1 cellular context compared by ENCODE assay signal in the genomic region with DNA sequence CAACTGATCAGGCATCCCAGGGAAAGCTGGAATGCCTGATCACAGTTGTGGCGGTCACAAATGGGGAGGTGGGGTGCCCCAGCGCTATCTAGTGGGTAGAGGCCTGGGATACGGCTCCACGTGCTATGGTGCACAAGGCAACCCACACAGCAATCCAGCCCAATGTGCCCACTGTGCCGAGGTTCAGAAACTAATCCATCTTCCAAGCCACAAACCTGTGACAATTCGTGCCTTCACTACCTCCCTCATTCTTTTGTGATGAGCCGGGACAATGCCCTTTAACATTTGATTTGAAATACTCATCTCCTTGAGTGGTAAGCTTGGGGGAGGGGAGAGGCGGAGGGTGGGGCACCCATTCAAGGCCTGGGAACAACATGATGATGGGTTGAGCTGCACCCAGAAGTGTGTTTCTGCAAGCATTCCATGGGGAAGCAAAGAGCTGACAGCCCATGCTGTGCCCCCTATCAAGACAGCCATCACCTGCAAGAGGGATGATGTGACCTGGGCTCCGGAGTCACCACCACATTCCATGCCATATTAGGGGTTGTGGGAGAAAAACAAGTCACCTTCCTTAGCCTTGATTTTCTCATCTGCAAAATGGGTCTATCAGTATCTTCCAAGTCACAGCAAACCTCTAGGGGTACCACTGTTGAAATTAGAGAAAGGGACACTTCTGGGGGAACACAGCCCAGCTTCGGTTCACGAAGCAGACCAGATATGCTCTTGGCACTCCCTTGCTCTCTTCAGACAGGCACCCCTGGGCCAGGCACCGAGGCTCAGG.
TF ChIP-seq lines count a peak whose summit lies in the region.

No MANE protein-coding gene starts in this region.

TF ChIP-seq in IMR-90, 13 proteins besides CTCF, POLR2A, EP300 and RAD21:
- TF ChIP-seq CHD1 (IDR thresholded peaks at IDR 0.05; ENCODE audit: low read depth, low read length) (no peak), USF2 (IDR thresholded peaks at IDR 0.05; ENCODE audit: low read depth, low read length) (no peak), MAZ (IDR thresholded peaks at IDR 0.05; ENCODE audit: borderline replicate concordance, low read depth, low read length) (no peak), CEBPB (IDR thresholded peaks at IDR 0.05; ENCODE audit: low read depth, low read length) (no peak), MXI1 (IDR thresholded peaks at IDR 0.05; ENCODE audit: borderline replicate concordance, low read depth, low read length) (no peak), ELK1 (IDR thresholded peaks at IDR 0.05; ENCODE audit: borderline replicate concordance, low read depth, low read length) (no peak), BHLHE40 (IDR thresholded peaks at IDR 0.05; ENCODE audit: low read depth, low read length) (no peak), SMC3 (IDR thresholded peaks at IDR 0.05; ENCODE audit: low read depth, low read length) (no peak), RFX5 (IDR thresholded peaks at IDR 0.05; ENCODE audit: low read depth, low read length) (no peak)
